8 cellular contexts compared by ENCODE assay signal in genomic region chr2:201126308-201127127, GRCh38. TPM values are rescaled to one million over a fixed set of nuclear protein-coding genes. Genes with fewer than 3 reads are reported as not detected.
A peak's percentile ranks its signal among the peaks of the same experiment; 100 is the strongest.
DNase-seq lines count a peak whose midpoint lies in the region; ATAC-seq and TF ChIP-seq lines count a peak whose summit lies in the region.

No MANE protein-coding gene starts in this region.

- H3K4me3 ChIP-seq in breast epithelium (peak overlapping the region; percentile 7 to 49 (median 7)), muscle layer of duodenum (ENCODE audit: low read depth in 1 of 2, low read length in 2 of 2) (peak overlapping the region; percentile 5 to 37)

- H3K36me3 ChIP-seq in breast epithelium = no peaks in the 10 kb centered on the region
- H3K36me3 ChIP-seq in muscle layer of duodenum (ENCODE audit: control insufficient read depth in 1 of 2, insufficient read depth in 2 of 2, low read length in 2 of 2) = peaks cover 5 to 8% of the 10 kb centered on the region in 2 donors

- CTCF ChIA-PET in activated CD4-positive, alpha-beta T cell treated with anti-CD3 and anti-CD28 coated beads for 36 hours (lab: Charles Lee) = interaction anchor here (0.6 to 2.0 kb wide), 11 partner anchors 9 to 259 kb away, joined by 3 to 5 read pairs (median 4); partner anchors contain the start of gene CASP10

- TF ChIP-seq CTCF in breast epithelium (IDR thresholded peaks at IDR 0.05) = no peak

- peak overlapping the region; percentile 98 for H3K4me3 Mint-ChIP-seq in activated CD4-positive, alpha-beta T cell treated with anti-CD3 and anti-CD28 coated beads for 36 hours

- H3K4me1 ChIP-seq in breast epithelium (peaks cover 6 to 63% of the 10 kb centered on the region in 2 donors), muscle layer of duodenum (ENCODE audit: control insufficient read depth in 1 of 2, insufficient read depth in 2 of 2, low read length in 2 of 2) (peaks cover 58 to 63% of the 10 kb centered on the region in 2 donors)

- peak; percentile 47 for DNase-seq in activated CD4-positive, alpha-beta T cell treated with anti-CD3 and anti-CD28 coated beads for 36 hours
- DNase-seq in activated CD4-positive, alpha-beta T cell treated with anti-CD3 and anti-CD28 coated beads, Interleukin-2, amount 50 U/mL, for 48 hours = no peak
- DNase-seq in breast epithelium (ENCODE audit: low spot score in 2 of 2) = no peak
- no peak for DNase-seq in NCI-H2081 treated with DMSO at 0.1 percent for 48 hours (lab: John Stamatoyannopoulos, UW)
- DNase-seq in ureter (ENCODE audit: low spot score) = no peak
- no peak for DNase-seq in NCI-H1436 treated with DMSO at 0.1 percent for 48 hours (lab: John Stamatoyannopoulos, UW)

- POLR2A ChIA-PET in activated CD4-positive, alpha-beta T cell treated with anti-CD3 and anti-CD28 coated beads for 36 hours (lab: Charles Lee) = interaction anchor here (0.7 to 1.3 kb wide), 6 partner anchors 9 to 262 kb away, joined by 3 to 7 read pairs (median 4); partner anchors contain the start of gene CLK1

- peaks cover 76% of the 10 kb centered on the region for H3K4me1 Mint-ChIP-seq in activated CD4-positive, alpha-beta T cell treated with anti-CD3 and anti-CD28 coated beads for 36 hours

- no peaks in the 10 kb centered on the region for H3K9me3 Mint-ChIP-seq in activated CD4-positive, alpha-beta T cell treated with anti-CD3 and anti-CD28 coated beads for 36 hours (ENCODE audit: low read depth)

- ATAC-seq in activated CD4-positive, alpha-beta T cell treated with anti-CD3 and anti-CD28 coated beads for 36 hours = peak; percentile 6
- ATAC-seq in HG03457 (IDR thresholded peaks at IDR 0.05; ENCODE audit: unreplicated experiment) = peak; percentile 19

- H3K27ac ChIP-seq in breast epithelium (peak overlapping the region; percentile 88 to 91), muscle layer of duodenum (ENCODE audit: low read length) (peak overlapping the region; percentile 88)

- intact Hi-C loops in activated CD4-positive, alpha-beta T cell treated with anti-CD3 and anti-CD28 coated beads for 36 hours (cut with DNase I, micrococcal nuclease) = loop anchor here (1.0 to 2.0 kb wide), 5 partner anchors 8 to 414 kb away; partner anchors contain the start of genes CASP10 (in 1 of the 2) and CASP8 (in 1 of the 2)
- intact Hi-C loops in breast epithelium (cut with DNase I; ENCODE audit: low total_unique reads) = no loop called here

- no peaks in the 10 kb centered on the region for H3K9me3 ChIP-seq in breast epithelium
- H3K9me3 ChIP-seq in muscle layer of duodenum (ENCODE audit: control insufficient read depth in 1 of 2, low read length in 2 of 2) = no peaks in the 10 kb centered on the region

- H3K27me3 ChIP-seq in breast epithelium (no peaks in the 10 kb centered on the region), muscle layer of duodenum (ENCODE audit: low read depth, low read length) (no peaks in the 10 kb centered on the region)

- TF ChIP-seq POLR2A in breast epithelium (IDR thresholded peaks at IDR 0.05) = no peak

- peaks cover 67% of the 10 kb centered on the region for H3K36me3 Mint-ChIP-seq in activated CD4-positive, alpha-beta T cell treated with anti-CD3 and anti-CD28 coated beads for 36 hours (ENCODE audit: low read depth)

- H3K27me3 Mint-ChIP-seq in activated CD4-positive, alpha-beta T cell treated with anti-CD3 and anti-CD28 coated beads for 36 hours = no peaks in the 10 kb centered on the region

- H3K27ac Mint-ChIP-seq in activated CD4-positive, alpha-beta T cell treated with anti-CD3 and anti-CD28 coated beads for 36 hours = peak overlapping the region; percentile 93

RNA-seq across cellular contexts. Expression of gene CFLAR, which starts 10.6 kb away (rescaled TPM):
- total RNA-seq in activated CD4-positive, alpha-beta T cell treated with anti-CD3 and anti-CD28 coated beads for 36 hours = 100 to 1,000 TPM; 255 to 270 TPM
- 100 to 1,000 TPM; 180 to 322 (median 207) TPM for total RNA-seq in breast epithelium
- 187 TPM for total RNA-seq in ureter

RNA-seq across cellular contexts. Expression of gene NDUFB3, which starts 54.7 kb away (rescaled TPM):
- total RNA-seq in activated CD4-positive, alpha-beta T cell treated with anti-CD3 and anti-CD28 coated beads for 36 hours = 100 to 1,000 TPM; 126 to 150 TPM
- total RNA-seq in breast epithelium (10 to 100 TPM; 40.8 to 51.5 (median 41.4) TPM), ureter (83.9 TPM)

RNA-seq across cellular contexts. Expression of gene HYCC2, which starts 55.0 kb away (rescaled TPM):
- total RNA-seq in activated CD4-positive, alpha-beta T cell treated with anti-CD3 and anti-CD28 coated beads for 36 hours = 10 to 100 TPM; 15.8 to 16.0 TPM
- total RNA-seq in breast epithelium (10 to 100 TPM; 16.4 to 38.7 (median 24.1) TPM), ureter (34.2 TPM)

RNA-seq across cellular contexts. Expression of gene CASP10, which starts 56.4 kb away (rescaled TPM):
- 10 to 100 TPM; 12.2 to 16.8 TPM for total RNA-seq in activated CD4-positive, alpha-beta T cell treated with anti-CD3 and anti-CD28 coated beads for 36 hours
- 10 to 100 TPM in 1 of 3 donors, 1 to 10 TPM in 2; 5.7 to 13.1 (median 9.6) TPM for total RNA-seq in breast epithelium
- 16.6 TPM for total RNA-seq in ureter
